Comparison of ENCODE assay signal across 8 cellular contexts in genomic region chr1:167043752-167044488, GRCh38. TPM values are rescaled to one million over a fixed set of nuclear protein-coding genes. Genes with fewer than 3 reads are reported as not detected.
DNase-seq lines count a peak whose midpoint lies in the region; ATAC-seq and TF ChIP-seq lines count a peak whose summit lies in the region.

No MANE protein-coding gene starts in this region.

- peak overlapping the region; percentile 86 for H3K27ac Mint-ChIP-seq in activated naive CD4-positive, alpha-beta T cell treated with anti-CD3 and anti-CD28 coated beads, Interleukin-2, amount 10 ng/mL, durations not matched to agents 7 days and 5 days

- DNase-seq in DMS79 (lab: John Stamatoyannopoulos, UW) (peak; percentile 78), LNCaP clone FGC (ENCODE audit: low read depth) (no peak), SJCRH30 (peak; percentile 71 to 81), right cardiac atrium (peak; percentile 53 to 83 (median 72)), lower leg skin (ENCODE audit: low spot score in 2 of 2) (no peak)
- peak; percentile 87 for DNase-seq in activated naive CD4-positive, alpha-beta T cell treated with anti-CD3 and anti-CD28 coated beads, Interleukin-2, amount 10 ng/mL, durations not matched to agents 7 days and 5 days

- no peaks in the 10 kb centered on the region for H3K9me3 ChIP-seq in SJCRH30 (replicated peaks)
- H3K9me3 ChIP-seq in right cardiac atrium (ENCODE audit: control insufficient read depth, low read length), result no peaks in the 10 kb centered on the region
- H3K9me3 ChIP-seq in skeletal muscle tissue (ENCODE audit: control insufficient read depth in 3 of 3, low read length in 3 of 3), result no peaks in the 10 kb centered on the region

- 22% methylated on average over 21 of the region's 21 CpGs for WGBS in right cardiac atrium
- 12 to 29% methylated on average over 21 of the region's 21 CpGs for WGBS in lower leg skin, 2 donors

- H3K9ac ChIP-seq in skeletal muscle tissue (ENCODE audit: low read depth in 1 of 3, low read length in 3 of 3), result peak overlapping the region in 2 of 3 donors; percentile 52 to 76

- intact Hi-C loops in right cardiac atrium (cut with DNase I), result no loop called here
- intact Hi-C loops in lower leg skin (cut with DNase I; ENCODE audit: low total_unique reads), result no loop called here

- H3K4me3 ChIP-seq in LNCaP clone FGC (ENCODE audit: low read depth, low read length) (0 out of 2 replicates have a peak overlapping the region, but pooled peaks have one; percentile 3), SJCRH30 (peak overlapping the region; percentile 53), right cardiac atrium (ENCODE audit: low read length) (peak overlapping the region; percentile 41), skeletal muscle tissue (ENCODE audit: low read length in 3 of 3) (peak overlapping the region; percentile 56 to 70 (median 62)), lower leg skin (ENCODE audit: low read depth, poor library complexity, severe bottlenecking) (no peak overlapping the region)

- TF ChIP-seq CTCF in LNCaP clone FGC (IDR thresholded peaks at IDR 0.05; ENCODE audit: control insufficient read depth, extremely low read depth, insufficient read depth), result no peak
- no peak for TF ChIP-seq CTCF in lower leg skin (IDR thresholded peaks at IDR 0.05)

- peak overlapping the region; percentile 76 for H3K4me3 Mint-ChIP-seq in activated naive CD4-positive, alpha-beta T cell treated with anti-CD3 and anti-CD28 coated beads, Interleukin-2, amount 10 ng/mL, durations not matched to agents 7 days and 5 days

- no peak for TF ChIP-seq POLR2A in lower leg skin (IDR thresholded peaks at IDR 0.05)

- H3K9me3 Mint-ChIP-seq in activated naive CD4-positive, alpha-beta T cell treated with anti-CD3 and anti-CD28 coated beads, Interleukin-2, amount 10 ng/mL, durations not matched to agents 7 days and 5 days, result no peaks in the 10 kb centered on the region

- CTCF ChIA-PET in activated naive CD4-positive, alpha-beta T cell treated with anti-CD3 and anti-CD28 coated beads, Interleukin-2, amount 10 ng/mL, durations not matched to agents 7 days and 5 days (lab: Charles Lee), result interaction anchor here (0.7 to 2.4 kb wide), 7 partner anchors 13 to 1482 kb away, joined by 3 to 12 read pairs (median 4); no protein-coding TSS in a partner anchor

- H3K4me1 ChIP-seq in SJCRH30 (no peaks in the 10 kb centered on the region), right cardiac atrium (ENCODE audit: control insufficient read depth, insufficient read depth, low read length) (no peaks in the 10 kb centered on the region), skeletal muscle tissue (ENCODE audit: control insufficient read depth in 3 of 3, insufficient read depth in 3 of 3, low read length in 3 of 3) (peaks cover 0 to 7% (median 3%) of the 10 kb centered on the region in 3 donors)

- H3K27ac ChIP-seq in SJCRH30 (no peak overlapping the region), right cardiac atrium (ENCODE audit: low read length) (no peak overlapping the region), skeletal muscle tissue (ENCODE audit: low read depth, low read length) (no peak overlapping the region)

- H3K27me3 Mint-ChIP-seq in activated naive CD4-positive, alpha-beta T cell treated with anti-CD3 and anti-CD28 coated beads, Interleukin-2, amount 10 ng/mL, durations not matched to agents 7 days and 5 days, result peaks cover 31% of the 10 kb centered on the region

- peaks cover 20% of the 10 kb centered on the region for H3K4me1 Mint-ChIP-seq in activated naive CD4-positive, alpha-beta T cell treated with anti-CD3 and anti-CD28 coated beads, Interleukin-2, amount 10 ng/mL, durations not matched to agents 7 days and 5 days

- H3K36me3 ChIP-seq in SJCRH30 (no peaks in the 10 kb centered on the region), skeletal muscle tissue (ENCODE audit: control insufficient read depth in 3 of 3, insufficient read depth in 3 of 3, low read length in 3 of 3) (no peaks in the 10 kb centered on the region)

- ATAC-seq in GM21717 (IDR thresholded peaks at IDR 0.05; ENCODE audit: unreplicated experiment), result peak; percentile 66
- peak; percentile 83 to 92 for ATAC-seq in right cardiac atrium

- H3K27me3 ChIP-seq in SJCRH30, result no peaks in the 10 kb centered on the region
- H3K27me3 ChIP-seq in right cardiac atrium (ENCODE audit: control insufficient read depth, insufficient read depth), result no peaks in the 10 kb centered on the region
- H3K27me3 ChIP-seq in skeletal muscle tissue (ENCODE audit: control insufficient read depth in 3 of 3, insufficient read depth in 3 of 3, low read length in 3 of 3), result peaks cover 0 to 4% (median 0%) of the 10 kb centered on the region in 3 donors

- no peaks in the 10 kb centered on the region for H3K36me3 Mint-ChIP-seq in activated naive CD4-positive, alpha-beta T cell treated with anti-CD3 and anti-CD28 coated beads, Interleukin-2, amount 10 ng/mL, durations not matched to agents 7 days and 5 days

RNA-seq across cellular contexts. Expression of gene GPA33, which starts 46.3 kb away (rescaled TPM):
- total RNA-seq in SJCRH30 (2014; rRNA removed; shearing (Covaris generic)), result 0.14 and 0.23 TPM in 2 replicates
- total RNA-seq in right cardiac atrium (under 1 TPM in 3 of 4 donors, not detected in 1; 0.11 to 0.31 (median 0.14) TPM), skeletal muscle tissue (under 0.01 TPM), lower leg skin (under 1 TPM in 1 of 4 donors, not detected in 3; 0.10 TPM)
- polyA plus RNA-seq in right cardiac atrium, result 0.36 TPM

RNA-seq across cellular contexts. Expression of gene STYXL2, which starts 50.0 kb away (rescaled TPM):
- total RNA-seq in SJCRH30 (2014; rRNA removed; shearing (Covaris generic)), result 6.8 and 7.1 TPM in 2 replicates
- total RNA-seq in right cardiac atrium (100 to 1,000 TPM in 3 of 4 donors, 10 to 100 TPM in 1; 94.1 to 144 (median 122) TPM), skeletal muscle tissue (99.7 TPM), lower leg skin (not detected)
- polyA plus RNA-seq in right cardiac atrium, result 69.5 TPM

RNA-seq across cellular contexts. Expression of gene MAEL, which starts 54.8 kb away (rescaled TPM):
- total RNA-seq in SJCRH30 (2014; rRNA removed; shearing (Covaris generic)), result not detected in 2 replicates
- total RNA-seq in right cardiac atrium, result 1 to 10 TPM; 3.2 to 7.5 (median 5.2) TPM
- polyA plus RNA-seq in right cardiac atrium, result 3.9 TPM
- 0.52 TPM for total RNA-seq in skeletal muscle tissue
- total RNA-seq in lower leg skin, result 1 to 10 TPM in 1 of 4 donors, under 1 TPM in 2, not detected in 1; 0.10 to 3.6 (median 0.25) TPM

Comparison
In these comparisons a context has a peak if more than half of its experiments do, and no peak if none do; other contexts are left out.
1. DNase-seq: peak in DMS79 (single experiment), SJCRH30 (2 of 2), activated naive CD4-positive, alpha-beta T cell treated with anti-CD3 and anti-CD28 coated beads, Interleukin-2, amount 10 ng/mL, durations not matched to agents 7 days and 5 days (single experiment) and right cardiac atrium (3 of 3); none in LNCaP clone FGC (single experiment) and lower leg skin (0 of 2).
2. RNA of gene STYXL2, which starts 50.0 kb away (total RNA-seq): 94.1 to 144 TPM in right cardiac atrium and 99.7 TPM in skeletal muscle tissue (single experiment); 6.8 to 7.1 TPM in SJCRH30 and not detected in lower leg skin; every median in the first group is over 10 times any median in the second.